35 cellular contexts compared by ENCODE assay signal in genomic region chr21:42798106-42798505, GRCh38.
"Had no signal": no experiment of that assay in that cellular context is flagged by ENCODE, and none has a peak within 500 bp of the region (broad histone marks: within the 10 kb centered on the region; RNA-seq: fewer than 3 reads in every experiment).

No MANE protein-coding gene starts in this region.

- H3K4me3 ChIP-seq: adrenal gland, body of pancreas, breast epithelium had no signal

- H3K27me3 ChIP-seq: adrenal gland, brain microvascular endothelial cell, breast epithelium had no signal

- H3K36me3 Mint-ChIP-seq: activated naive CD4-positive, alpha-beta T cell treated with anti-CD3 and anti-CD28 coated beads, Interleukin-2, amount 50 U/mL, for 72 hours; activated naive CD8-positive, alpha-beta T cell treated with anti-CD3 and anti-CD28 coated beads for 36 hours had no signal

- H3K27me3 Mint-ChIP-seq: activated naive CD8-positive, alpha-beta T cell treated with anti-CD3 and anti-CD28 coated beads for 36 hours had no signal

- H3K27ac Mint-ChIP-seq: activated B cell treated with CpG ODN at 0.5 μM for 24 hours; activated CD4-positive, alpha-beta memory T cell treated with anti-CD3 and anti-CD28 coated beads, Interleukin-2, amount 10 ng/mL, durations not matched to agents 7 days and 5 days; activated CD4-positive, alpha-beta T cell treated with anti-CD3 and anti-CD28 coated beads, Interleukin-2, amount 10 ng/mL, durations not matched to agents 24 days and 14 days; activated CD8-positive, alpha-beta memory T cell treated with anti-CD3 and anti-CD28 coated beads, Interleukin-2, amount 10 ng/mL, durations not matched to agents 7 days and 5 days; activated CD8-positive, alpha-beta T cell treated with anti-CD3 and anti-CD28 coated beads, Interleukin-2, amount 10 ng/mL, durations not matched to agents 7 days and 5 days; activated naive CD4-positive, alpha-beta T cell treated with anti-CD3 and anti-CD28 coated beads for 36 hours; activated naive CD4-positive, alpha-beta T cell treated with anti-CD3 and anti-CD28 coated beads, Interleukin-2, amount 50 U/mL, for 72 hours; activated naive CD8-positive, alpha-beta T cell treated with anti-CD3 and anti-CD28 coated beads for 36 hours; activated T-helper 2 cell treated with anti-CD3 and anti-CD28 coated beads, Interferon-gamma antibody, Interleukin-2, Interleukin-4, amounts not matched to agents 10 μg/mL and 5 μg/mL and 100 μg/mL, durations not matched to agents 14 hours and 24 hours and 36 hours; T-helper 1 cell treated with Interleukin-12 subunit alpha and Interleukin-12 subunit beta and Interleukin-4 antibody, amounts not matched to agents 30 μg/mL and 1 μg/mL, for 36 hours; T-helper 2 cell treated with Interferon-gamma antibody and Interleukin-4, amounts not matched to agents 5 μg/mL and 100 μg/mL, for 36 hours had no signal

- FAIRE-seq: astrocyte, TTC549 had no signal

- H3K9me3 Mint-ChIP-seq: activated B cell treated with CpG ODN at 0.5 μM for 24 hours; activated CD4-positive, alpha-beta memory T cell treated with anti-CD3 and anti-CD28 coated beads, Interleukin-2, amount 10 ng/mL, durations not matched to agents 7 days and 5 days; activated CD4-positive, alpha-beta T cell treated with anti-CD3 and anti-CD28 coated beads, Interleukin-2, amount 10 ng/mL, durations not matched to agents 24 days and 14 days; activated naive CD4-positive, alpha-beta T cell treated with anti-CD3 and anti-CD28 coated beads for 36 hours; activated naive CD4-positive, alpha-beta T cell treated with anti-CD3 and anti-CD28 coated beads, Interleukin-2, amount 50 U/mL, for 72 hours; activated naive CD8-positive, alpha-beta T cell treated with anti-CD3 and anti-CD28 coated beads for 36 hours; activated T-helper 2 cell treated with anti-CD3 and anti-CD28 coated beads, Interferon-gamma antibody, Interleukin-2, Interleukin-4, amounts not matched to agents 10 μg/mL and 5 μg/mL and 100 μg/mL, durations not matched to agents 14 hours and 24 hours and 36 hours; T-helper 1 cell treated with Interleukin-12 subunit alpha and Interleukin-12 subunit beta and Interleukin-4 antibody, amounts not matched to agents 30 μg/mL and 1 μg/mL, for 36 hours; T-helper 2 cell treated with Interferon-gamma antibody and Interleukin-4, amounts not matched to agents 5 μg/mL and 100 μg/mL, for 36 hours had no signal

- H3K27ac ChIP-seq: adrenal gland, body of pancreas, brain microvascular endothelial cell, breast epithelium, VCaP had no signal

- ATAC-seq: activated CD8-positive, alpha-beta memory T cell treated with anti-CD3 and anti-CD28 coated beads, Interleukin-2, amount 10 ng/mL, durations not matched to agents 7 days and 5 days; activated CD8-positive, alpha-beta T cell treated with anti-CD3 and anti-CD28 coated beads, Interleukin-2, amount 10 ng/mL, durations not matched to agents 7 days and 5 days; activated naive CD4-positive, alpha-beta T cell treated with anti-CD3 and anti-CD28 coated beads, Interleukin-2, amount 50 U/mL, for 72 hours; body of pancreas had no signal

- DNase-seq: activated B cell treated with CpG ODN at 0.5 μM for 24 hours; activated CD4-positive, alpha-beta memory T cell treated with anti-CD3 and anti-CD28 coated beads, Interleukin-2, amount 10 ng/mL, durations not matched to agents 7 days and 5 days; activated CD4-positive, alpha-beta T cell treated with anti-CD3 and anti-CD28 coated beads for 4 hours; activated CD4-positive, alpha-beta T cell treated with anti-CD3 and anti-CD28 coated beads, Interleukin-2, amount 10 ng/mL, durations not matched to agents 24 days and 14 days; activated CD4-positive, alpha-beta T cell treated with anti-CD3 and anti-CD28 coated beads, Interleukin-2, amount 50 U/mL, for 48 hours; activated CD4-positive, CD25-positive, alpha-beta regulatory T cell treated with anti-CD3 and anti-CD28 coated beads, Interleukin-2, amount 50 U/mL, for 72 hours; activated CD8-positive, alpha-beta memory T cell treated with anti-CD3 and anti-CD28 coated beads for 24 hours; activated CD8-positive, alpha-beta memory T cell treated with anti-CD3 and anti-CD28 coated beads, Interleukin-2, amount 10 ng/mL, durations not matched to agents 7 days and 5 days; activated CD8-positive, alpha-beta memory T cell treated with anti-CD3 and anti-CD28 coated beads, Interleukin-2, amount 50 U/mL, for 48 hours; activated CD8-positive, alpha-beta T cell treated with anti-CD3 and anti-CD28 coated beads, Interleukin-2, amount 10 ng/mL, durations not matched to agents 7 days and 5 days; activated effector memory CD4-positive, alpha-beta T cell treated with Interleukin-2 at 50 U/mL for 16 hours; activated gamma-delta T cell treated with Interleukin-2 at 50 U/mL for 16 hours; activated naive CD4-positive, alpha-beta T cell; activated naive CD4-positive, alpha-beta T cell treated with anti-CD3 and anti-CD28 coated beads for 36 hours; activated naive CD4-positive, alpha-beta T cell treated with anti-CD3 and anti-CD28 coated beads, Interleukin-2, amount 50 U/mL, for 16 hours; activated naive CD8-positive, alpha-beta T cell treated with anti-CD3 and anti-CD28 coated beads for 36 hours; activated T-cell treated with anti-CD3 and anti-CD28 coated beads, Interleukin-2, amount 50 U/mL, for 48 hours; adrenal gland; amniotic stem cell; aorta; body of pancreas; brain microvascular endothelial cell; central memory CD4-positive, alpha-beta T cell; SW 1271; T-helper 1 cell; T-helper 2 cell; T-helper 9 cell had no signal

- H3K9me3 ChIP-seq: adrenal gland, body of pancreas, breast epithelium had no signal

- H3K4me3 Mint-ChIP-seq: activated B cell treated with CpG ODN at 0.5 μM for 24 hours; activated CD4-positive, alpha-beta memory T cell treated with anti-CD3 and anti-CD28 coated beads, Interleukin-2, amount 10 ng/mL, durations not matched to agents 7 days and 5 days; activated CD4-positive, alpha-beta T cell treated with anti-CD3 and anti-CD28 coated beads, Interleukin-2, amount 10 ng/mL, durations not matched to agents 24 days and 14 days; activated CD8-positive, alpha-beta memory T cell treated with anti-CD3 and anti-CD28 coated beads, Interleukin-2, amount 10 ng/mL, durations not matched to agents 7 days and 5 days; activated CD8-positive, alpha-beta T cell treated with anti-CD3 and anti-CD28 coated beads, Interleukin-2, amount 10 ng/mL, durations not matched to agents 7 days and 5 days; activated naive CD4-positive, alpha-beta T cell treated with anti-CD3 and anti-CD28 coated beads for 36 hours; activated naive CD8-positive, alpha-beta T cell treated with anti-CD3 and anti-CD28 coated beads for 36 hours; T-helper 1 cell treated with Interleukin-12 subunit alpha and Interleukin-12 subunit beta and Interleukin-4 antibody, amounts not matched to agents 30 μg/mL and 1 μg/mL, for 36 hours; T-helper 2 cell treated with Interferon-gamma antibody and Interleukin-4, amounts not matched to agents 5 μg/mL and 100 μg/mL, for 36 hours had no signal

- H3K36me3 ChIP-seq: adrenal gland, brain microvascular endothelial cell, breast epithelium had no signal

- H3K4me1 ChIP-seq: adrenal gland, body of pancreas, breast epithelium had no signal
